In the genomic region with DNA sequence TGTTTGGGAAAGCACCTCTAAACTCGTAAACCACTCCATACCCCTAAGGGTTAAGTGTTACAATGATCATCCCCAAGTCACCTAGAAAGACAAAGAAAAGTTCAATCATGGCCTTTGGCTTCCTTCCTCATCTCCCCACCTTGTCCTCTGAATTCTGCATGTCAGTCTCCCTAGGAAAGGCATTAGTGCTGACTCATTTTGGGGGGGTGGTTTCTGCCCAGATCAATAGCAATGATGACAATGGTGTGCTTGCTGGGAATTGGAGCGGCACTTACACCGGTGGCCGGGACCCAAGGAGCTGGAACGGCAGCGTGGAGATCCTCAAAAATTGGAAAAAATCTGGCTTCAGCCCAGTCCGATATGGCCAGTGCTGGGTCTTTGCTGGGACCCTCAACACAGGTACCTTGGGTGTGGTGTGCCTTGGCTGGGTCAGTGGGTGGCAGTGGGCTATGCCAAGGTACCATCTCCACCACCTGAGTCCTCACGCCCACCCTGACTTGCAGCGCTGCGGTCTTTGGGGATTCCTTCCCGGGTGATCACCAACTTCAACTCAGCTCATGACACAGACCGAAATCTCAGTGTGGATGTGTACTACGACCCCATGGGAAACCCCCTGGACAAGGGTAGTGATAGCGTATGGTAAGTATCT, we compare ENCODE assay signal across 1 cellular context.
TF ChIP-seq lines count a peak whose summit lies in the region.

No MANE protein-coding gene starts in this region.

TF ChIP-seq in HepG2, 621 proteins besides CTCF, POLR2A, EP300 and RAD21:
- TF ChIP-seq NFE2L2 (IDR thresholded peaks at IDR 0.05; ENCODE audit: low read length) (peak; percentile 70; the same call in 1 of the 2 replicates), MAFK (conservative IDR thresholded peaks at IDR 0.05 in 1 of 2, IDR thresholded peaks at IDR 0.05 in 1 of 2; ENCODE audit: low read length in 2 of 2) (peak in 1 of 2 experiments; percentile 47; a peak in 1 of 4 replicates), ZNF775 (CRISPR knock-in tag; IDR thresholded peaks at IDR 0.05; ENCODE audit: borderline replicate concordance) (no peak), MAFF (IDR thresholded peaks at IDR 0.05; ENCODE audit: low read depth, low read length) (0 out of 2 replicates have a peak, but pooled peaks have one; percentile 21)
- TF ChIP-seq, protein P1, sequence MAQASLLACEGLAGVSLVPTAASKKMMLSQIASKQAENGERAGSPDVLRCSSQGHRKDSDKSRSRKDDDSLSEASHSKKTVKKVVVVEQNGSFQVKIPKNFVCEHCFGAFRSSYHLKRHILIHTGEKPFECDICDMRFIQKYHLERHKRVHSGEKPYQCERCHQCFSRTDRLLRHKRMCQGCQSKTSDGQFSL (CRISPR knock-in tag; IDR thresholded peaks at IDR 0.05) = 0 out of 2 replicates have a peak, but pooled peaks have one; percentile 12
- TF ChIP-seq, protein P2, sequence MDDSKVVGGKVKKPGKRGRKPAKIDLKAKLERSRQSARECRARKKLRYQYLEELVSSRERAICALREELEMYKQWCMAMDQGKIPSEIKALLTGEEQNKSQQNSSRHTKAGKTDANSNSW (CRISPR knock-in tag; IDR thresholded peaks at IDR 0.05; ENCODE audit: borderline replicate concordance) = no peak
